1 cellular context compared by ENCODE assay signal in genomic region chr15:80191897-80192595, GRCh38.
TF ChIP-seq lines count a peak whose summit lies in the region.

No MANE protein-coding gene starts in this region.

TF ChIP-seq in HepG2, 621 proteins besides CTCF, POLR2A, EP300 and RAD21 (continued from another document and continues in another):
- TF ChIP-seq, protein P1, sequence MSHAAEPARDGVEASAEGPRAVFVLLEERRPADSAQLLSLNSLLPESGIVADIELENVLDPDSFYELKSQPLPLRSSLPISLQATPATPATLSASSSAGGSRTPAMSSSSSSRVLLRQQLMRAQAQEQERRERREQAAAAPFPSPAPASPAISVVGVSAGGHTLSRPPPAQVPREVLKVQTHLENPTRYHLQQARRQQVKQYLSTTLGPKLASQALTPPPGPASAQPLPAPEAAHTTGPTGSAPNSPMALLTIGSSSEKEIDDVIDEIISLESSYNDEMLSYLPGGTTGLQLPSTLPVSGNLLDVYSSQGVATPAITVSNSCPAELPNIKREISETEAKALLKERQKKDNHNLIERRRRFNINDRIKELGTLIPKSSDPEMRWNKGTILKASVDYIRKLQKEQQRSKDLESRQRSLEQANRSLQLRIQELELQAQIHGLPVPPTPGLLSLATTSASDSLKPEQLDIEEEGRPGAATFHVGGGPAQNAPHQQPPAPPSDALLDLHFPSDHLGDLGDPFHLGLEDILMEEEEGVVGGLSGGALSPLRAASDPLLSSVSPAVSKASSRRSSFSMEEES (CRISPR knock-in tag; IDR thresholded peaks at IDR 0.05) = no peak
- TF ChIP-seq HDAC1 (CRISPR knock-in tag; IDR thresholded peaks at IDR 0.05) = peak; percentile 48; the same call in 1 of the 2 replicates
- no peak for TF ChIP-seq ZNF782 (CRISPR knock-in tag; IDR thresholded peaks at IDR 0.05; ENCODE audit: borderline replicate concordance)
- no peak for TF ChIP-seq SOX6 (IDR thresholded peaks at IDR 0.05)
- TF ChIP-seq SOX6 (CRISPR knock-in tag; IDR thresholded peaks at IDR 0.05) = peak; percentile 37; the same call in 1 of the 2 replicates
- TF ChIP-seq ZNF839 (CRISPR knock-in tag; IDR thresholded peaks at IDR 0.05; ENCODE audit: borderline replicate concordance) = no peak
- TF ChIP-seq ZNF776 (CRISPR knock-in tag; IDR thresholded peaks at IDR 0.05) = no peak
- no peak for TF ChIP-seq IKZF4 (CRISPR knock-in tag; IDR thresholded peaks at IDR 0.05; ENCODE audit: borderline replicate concordance, low read depth, not compliant biosample characterization)
- TF ChIP-seq, protein P2, sequence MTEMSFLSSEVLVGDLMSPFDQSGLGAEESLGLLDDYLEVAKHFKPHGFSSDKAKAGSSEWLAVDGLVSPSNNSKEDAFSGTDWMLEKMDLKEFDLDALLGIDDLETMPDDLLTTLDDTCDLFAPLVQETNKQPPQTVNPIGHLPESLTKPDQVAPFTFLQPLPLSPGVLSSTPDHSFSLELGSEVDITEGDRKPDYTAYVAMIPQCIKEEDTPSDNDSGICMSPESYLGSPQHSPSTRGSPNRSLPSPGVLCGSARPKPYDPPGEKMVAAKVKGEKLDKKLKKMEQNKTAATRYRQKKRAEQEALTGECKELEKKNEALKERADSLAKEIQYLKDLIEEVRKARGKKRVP (CRISPR knock-in tag; IDR thresholded peaks at IDR 0.05) = no peak
- no peak for TF ChIP-seq ZNF446 (CRISPR knock-in tag; IDR thresholded peaks at IDR 0.05)
- TF ChIP-seq ZFY (CRISPR knock-in tag; IDR thresholded peaks at IDR 0.05) = 0 out of 2 replicates have a peak, but pooled peaks have one; percentile 41
- TF ChIP-seq, protein P3, sequence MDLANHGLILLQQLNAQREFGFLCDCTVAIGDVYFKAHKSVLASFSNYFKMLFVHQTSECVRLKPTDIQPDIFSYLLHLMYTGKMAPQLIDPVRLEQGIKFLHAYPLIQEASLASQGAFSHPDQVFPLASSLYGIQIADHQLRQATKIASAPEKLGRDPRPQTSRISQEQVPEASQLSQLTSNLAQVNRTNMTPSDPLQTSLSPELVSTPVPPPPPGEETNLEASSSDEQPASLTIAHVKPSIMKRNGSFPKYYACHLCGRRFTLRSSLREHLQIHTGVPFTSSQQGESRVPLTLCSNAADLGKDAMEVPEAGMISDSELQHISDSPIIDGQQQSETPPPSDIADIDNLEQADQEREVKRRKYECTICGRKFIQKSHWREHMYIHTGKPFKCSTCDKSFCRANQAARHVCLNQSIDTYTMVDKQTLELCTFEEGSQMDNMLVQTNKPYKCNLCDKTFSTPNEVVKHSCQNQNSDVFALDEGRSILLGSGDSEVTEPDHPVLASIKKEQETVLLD (CRISPR knock-in tag; IDR thresholded peaks at IDR 0.05; ENCODE audit: low read depth) = no peak
- no peak for TF ChIP-seq TEAD2 (CRISPR knock-in tag; IDR thresholded peaks at IDR 0.05)
- TF ChIP-seq IRX3 (CRISPR knock-in tag; IDR thresholded peaks at IDR 0.05; ENCODE audit: borderline replicate concordance, low read depth) = no peak
- no peak for TF ChIP-seq ZNF790 (CRISPR knock-in tag; IDR thresholded peaks at IDR 0.05; ENCODE audit: borderline replicate concordance)
- TF ChIP-seq TARDBP (CRISPR knock-in tag; IDR thresholded peaks at IDR 0.05) = peak; percentile 67
- TF ChIP-seq ZNF775 (CRISPR knock-in tag; IDR thresholded peaks at IDR 0.05; ENCODE audit: borderline replicate concordance) = no peak
- TF ChIP-seq ZNF75D (CRISPR knock-in tag; IDR thresholded peaks at IDR 0.05; ENCODE audit: borderline replicate concordance) = no peak
- TF ChIP-seq, protein P4, sequence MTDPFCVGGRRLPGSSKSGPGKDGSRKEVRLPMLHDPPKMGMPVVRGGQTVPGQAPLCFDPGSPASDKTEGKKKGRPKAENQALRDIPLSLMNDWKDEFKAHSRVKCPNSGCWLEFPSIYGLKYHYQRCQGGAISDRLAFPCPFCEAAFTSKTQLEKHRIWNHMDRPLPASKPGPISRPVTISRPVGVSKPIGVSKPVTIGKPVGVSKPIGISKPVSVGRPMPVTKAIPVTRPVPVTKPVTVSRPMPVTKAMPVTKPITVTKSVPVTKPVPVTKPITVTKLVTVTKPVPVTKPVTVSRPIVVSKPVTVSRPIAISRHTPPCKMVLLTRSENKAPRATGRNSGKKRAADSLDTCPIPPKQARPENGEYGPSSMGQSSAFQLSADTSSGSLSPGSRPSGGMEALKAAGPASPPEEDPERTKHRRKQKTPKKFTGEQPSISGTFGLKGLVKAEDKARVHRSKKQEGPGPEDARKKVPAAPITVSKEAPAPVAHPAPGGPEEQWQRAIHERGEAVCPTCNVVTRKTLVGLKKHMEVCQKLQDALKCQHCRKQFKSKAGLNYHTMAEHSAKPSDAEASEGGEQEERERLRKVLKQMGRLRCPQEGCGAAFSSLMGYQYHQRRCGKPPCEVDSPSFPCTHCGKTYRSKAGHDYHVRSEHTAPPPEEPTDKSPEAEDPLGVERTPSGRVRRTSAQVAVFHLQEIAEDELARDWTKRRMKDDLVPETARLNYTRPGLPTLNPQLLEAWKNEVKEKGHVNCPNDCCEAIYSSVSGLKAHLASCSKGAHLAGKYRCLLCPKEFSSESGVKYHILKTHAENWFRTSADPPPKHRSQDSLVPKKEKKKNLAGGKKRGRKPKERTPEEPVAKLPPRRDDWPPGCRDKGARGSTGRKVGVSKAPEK (CRISPR knock-in tag; IDR thresholded peaks at IDR 0.05; ENCODE audit: borderline replicate concordance) = no peak
- TF ChIP-seq ZNF432 (CRISPR knock-in tag; IDR thresholded peaks at IDR 0.05; ENCODE audit: borderline replicate concordance) = no peak
- peak; percentile 23; the same call in 1 of the 2 replicates for TF ChIP-seq HOXA3 (CRISPR knock-in tag; IDR thresholded peaks at IDR 0.05)
- TF ChIP-seq FOXK2 (IDR thresholded peaks at IDR 0.05) = no peak
- TF ChIP-seq, protein P5, sequence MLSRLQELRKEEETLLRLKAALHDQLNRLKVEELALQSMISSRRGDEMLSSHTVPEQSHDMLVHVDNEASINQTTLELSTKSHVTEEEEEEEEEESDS (CRISPR knock-in tag; IDR thresholded peaks at IDR 0.05; ENCODE audit: borderline replicate concordance) = no peak
- TF ChIP-seq ZNF615 (CRISPR knock-in tag; IDR thresholded peaks at IDR 0.05; ENCODE audit: borderline replicate concordance) = no peak
- TF ChIP-seq NRL (CRISPR knock-in tag; IDR thresholded peaks at IDR 0.05; ENCODE audit: borderline replicate concordance) = no peak
- TF ChIP-seq NR2C2 (CRISPR knock-in tag; IDR thresholded peaks at IDR 0.05; ENCODE audit: borderline replicate concordance) = no peak
- TF ChIP-seq, protein P6, sequence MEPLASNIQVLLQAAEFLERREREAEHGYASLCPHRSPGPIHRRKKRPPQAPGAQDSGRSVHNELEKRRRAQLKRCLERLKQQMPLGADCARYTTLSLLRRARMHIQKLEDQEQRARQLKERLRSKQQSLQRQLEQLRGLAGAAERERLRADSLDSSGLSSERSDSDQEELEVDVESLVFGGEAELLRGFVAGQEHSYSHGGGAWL (CRISPR knock-in tag; IDR thresholded peaks at IDR 0.05) = no peak
- TF ChIP-seq ZBTB7B (CRISPR knock-in tag; IDR thresholded peaks at IDR 0.05) = peak; percentile 32; the same call in 1 of the 2 replicates
- no peak for TF ChIP-seq STAT5B (CRISPR knock-in tag; IDR thresholded peaks at IDR 0.05)
- TF ChIP-seq MYC (CRISPR knock-in tag; IDR thresholded peaks at IDR 0.05; ENCODE audit: borderline replicate concordance) = no peak
- peak; percentile 92 for TF ChIP-seq TEAD3 (CRISPR knock-in tag; optimal IDR thresholded peaks at IDR 0.05; ENCODE audit: borderline replicate concordance)
- peak; percentile 31; the same call in 1 of the 2 replicates for TF ChIP-seq SAP130 (CRISPR knock-in tag; IDR thresholded peaks at IDR 0.05; ENCODE audit: low read depth)
- TF ChIP-seq, protein P7, sequence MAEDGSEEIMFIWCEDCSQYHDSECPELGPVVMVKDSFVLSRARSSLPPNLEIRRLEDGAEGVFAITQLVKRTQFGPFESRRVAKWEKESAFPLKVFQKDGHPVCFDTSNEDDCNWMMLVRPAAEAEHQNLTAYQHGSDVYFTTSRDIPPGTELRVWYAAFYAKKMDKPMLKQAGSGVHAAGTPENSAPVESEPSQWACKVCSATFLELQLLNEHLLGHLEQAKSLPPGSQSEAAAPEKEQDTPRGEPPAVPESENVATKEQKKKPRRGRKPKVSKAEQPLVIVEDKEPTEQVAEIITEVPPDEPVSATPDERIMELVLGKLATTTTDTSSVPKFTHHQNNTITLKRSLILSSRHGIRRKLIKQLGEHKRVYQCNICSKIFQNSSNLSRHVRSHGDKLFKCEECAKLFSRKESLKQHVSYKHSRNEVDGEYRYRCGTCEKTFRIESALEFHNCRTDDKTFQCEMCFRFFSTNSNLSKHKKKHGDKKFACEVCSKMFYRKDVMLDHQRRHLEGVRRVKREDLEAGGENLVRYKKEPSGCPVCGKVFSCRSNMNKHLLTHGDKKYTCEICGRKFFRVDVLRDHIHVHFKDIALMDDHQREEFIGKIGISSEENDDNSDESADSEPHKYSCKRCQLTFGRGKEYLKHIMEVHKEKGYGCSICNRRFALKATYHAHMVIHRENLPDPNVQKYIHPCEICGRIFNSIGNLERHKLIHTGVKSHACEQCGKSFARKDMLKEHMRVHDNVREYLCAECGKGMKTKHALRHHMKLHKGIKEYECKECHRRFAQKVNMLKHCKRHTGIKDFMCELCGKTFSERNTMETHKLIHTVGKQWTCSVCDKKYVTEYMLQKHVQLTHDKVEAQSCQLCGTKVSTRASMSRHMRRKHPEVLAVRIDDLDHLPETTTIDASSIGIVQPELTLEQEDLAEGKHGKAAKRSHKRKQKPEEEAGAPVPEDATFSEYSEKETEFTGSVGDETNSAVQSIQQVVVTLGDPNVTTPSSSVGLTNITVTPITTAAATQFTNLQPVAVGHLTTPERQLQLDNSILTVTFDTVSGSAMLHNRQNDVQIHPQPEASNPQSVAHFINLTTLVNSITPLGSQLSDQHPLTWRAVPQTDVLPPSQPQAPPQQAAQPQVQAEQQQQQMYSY (CRISPR knock-in tag; IDR thresholded peaks at IDR 0.05) = no peak
- peak; percentile 31; the same call in 1 of the 2 replicates for TF ChIP-seq HDAC2 (CRISPR knock-in tag; IDR thresholded peaks at IDR 0.05)
- TF ChIP-seq PRMT3 (CRISPR knock-in tag; IDR thresholded peaks at IDR 0.05; ENCODE audit: borderline replicate concordance, low read depth) = no peak
- no peak for TF ChIP-seq ZNF275 (CRISPR knock-in tag; IDR thresholded peaks at IDR 0.05; ENCODE audit: borderline replicate concordance)
- no peak for TF ChIP-seq MIER3 (CRISPR knock-in tag; IDR thresholded peaks at IDR 0.05; ENCODE audit: borderline replicate concordance)
- TF ChIP-seq ETV5 (CRISPR knock-in tag; IDR thresholded peaks at IDR 0.05; ENCODE audit: borderline replicate concordance) = no peak
- TF ChIP-seq, protein P8, sequence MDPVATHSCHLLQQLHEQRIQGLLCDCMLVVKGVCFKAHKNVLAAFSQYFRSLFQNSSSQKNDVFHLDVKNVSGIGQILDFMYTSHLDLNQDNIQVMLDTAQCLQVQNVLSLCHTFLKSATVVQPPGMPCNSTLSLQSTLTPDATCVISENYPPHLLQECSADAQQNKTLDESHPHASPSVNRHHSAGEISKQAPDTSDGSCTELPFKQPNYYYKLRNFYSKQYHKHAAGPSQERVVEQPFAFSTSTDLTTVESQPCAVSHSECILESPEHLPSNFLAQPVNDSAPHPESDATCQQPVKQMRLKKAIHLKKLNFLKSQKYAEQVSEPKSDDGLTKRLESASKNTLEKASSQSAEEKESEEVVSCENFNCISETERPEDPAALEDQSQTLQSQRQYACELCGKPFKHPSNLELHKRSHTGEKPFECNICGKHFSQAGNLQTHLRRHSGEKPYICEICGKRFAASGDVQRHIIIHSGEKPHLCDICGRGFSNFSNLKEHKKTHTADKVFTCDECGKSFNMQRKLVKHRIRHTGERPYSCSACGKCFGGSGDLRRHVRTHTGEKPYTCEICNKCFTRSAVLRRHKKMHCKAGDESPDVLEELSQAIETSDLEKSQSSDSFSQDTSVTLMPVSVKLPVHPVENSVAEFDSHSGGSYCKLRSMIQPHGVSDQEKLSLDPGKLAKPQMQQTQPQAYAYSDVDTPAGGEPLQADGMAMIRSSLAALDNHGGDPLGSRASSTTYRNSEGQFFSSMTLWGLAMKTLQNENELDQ (CRISPR knock-in tag; IDR thresholded peaks at IDR 0.05; ENCODE audit: borderline replicate concordance) = no peak
- no peak for TF ChIP-seq ZNF710 (CRISPR knock-in tag; IDR thresholded peaks at IDR 0.05; ENCODE audit: borderline replicate concordance)
- TF ChIP-seq ZNF550 (CRISPR knock-in tag; IDR thresholded peaks at IDR 0.05; ENCODE audit: borderline replicate concordance) = no peak
- TF ChIP-seq ZNF331 (CRISPR knock-in tag; IDR thresholded peaks at IDR 0.05) = peak; percentile 35; the same call in 1 of the 2 replicates
- no peak for TF ChIP-seq AKAP8 (CRISPR knock-in tag; IDR thresholded peaks at IDR 0.05)
- peak; percentile 93 for TF ChIP-seq SRF (IDR thresholded peaks at IDR 0.05; ENCODE audit: low read depth, low read length)
- TF ChIP-seq ISL2 (CRISPR knock-in tag; IDR thresholded peaks at IDR 0.05) = 0 out of 2 replicates have a peak, but pooled peaks have one; percentile 14
- no peak for TF ChIP-seq ZNF781 (CRISPR knock-in tag; IDR thresholded peaks at IDR 0.05; ENCODE audit: borderline replicate concordance, not compliant biosample characterization)
- TF ChIP-seq NFE2L1 (CRISPR knock-in tag; IDR thresholded peaks at IDR 0.05; ENCODE audit: borderline replicate concordance) = no peak
- TF ChIP-seq RFX3 (CRISPR knock-in tag; IDR thresholded peaks at IDR 0.05) = no peak
- no peak for TF ChIP-seq SNAPC2 (CRISPR knock-in tag; IDR thresholded peaks at IDR 0.05)
- TF ChIP-seq REXO4 (CRISPR knock-in tag; IDR thresholded peaks at IDR 0.05; ENCODE audit: borderline replicate concordance) = no peak
- TF ChIP-seq ZNF598 (CRISPR knock-in tag; IDR thresholded peaks at IDR 0.05; ENCODE audit: borderline replicate concordance) = no peak
